ENCODE assay signal across 1 cellular context in genomic region chr1:161616417-161616816, GRCh38.
TF ChIP-seq lines count a peak whose summit lies in the region.
"Not testable (repeated sequence)": the region's sequence is repeated elsewhere in the genome, so short reads cannot be mapped to it uniquely, and the experiment has no call there.

No MANE protein-coding gene starts in this region.

TF ChIP-seq in K562, 482 proteins besides CTCF, POLR2A, EP300 and RAD21:
- TF ChIP-seq ZNF740 (CRISPR knock-in tag; IDR thresholded peaks at IDR 0.05), result 0 out of 2 replicates have a peak, but pooled peaks have one; percentile 19
- TF ChIP-seq ZNF740 (tag; IDR thresholded peaks at IDR 0.05), result not testable (repeated sequence)
